Comparison of ENCODE assay signal across 3 cellular contexts in the genomic region with DNA sequence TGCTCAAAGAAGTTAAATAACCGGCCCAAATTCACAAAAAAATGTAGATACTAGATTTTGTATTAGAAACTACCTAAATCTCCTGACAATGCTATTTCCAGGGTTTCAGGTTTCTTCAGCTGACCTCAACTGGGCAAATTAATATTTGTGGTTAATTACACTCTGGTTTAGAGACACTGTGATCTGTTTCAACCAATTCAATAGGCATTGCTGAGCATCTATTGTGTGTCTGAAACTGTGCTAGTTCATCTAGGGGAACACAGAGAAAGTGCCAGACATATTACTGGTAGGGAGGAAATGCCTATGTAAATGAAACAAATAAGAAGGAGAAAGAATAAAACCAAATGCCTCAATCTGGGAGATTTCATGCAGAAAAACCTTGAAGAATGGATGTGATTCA.
TF ChIP-seq lines count a peak whose summit lies in the region.

No MANE protein-coding gene starts in this region.

TF ChIP-seq in SK-N-SH treated with all-trans-retinoic acid at 6 μM for 48 hours, 23 proteins besides CTCF, POLR2A, EP300 and RAD21:
- no peak for TF ChIP-seq PPARA (CRISPR knock-in tag; IDR thresholded peaks at IDR 0.05; ENCODE audit: borderline replicate concordance)
- TF ChIP-seq, protein P1, sequence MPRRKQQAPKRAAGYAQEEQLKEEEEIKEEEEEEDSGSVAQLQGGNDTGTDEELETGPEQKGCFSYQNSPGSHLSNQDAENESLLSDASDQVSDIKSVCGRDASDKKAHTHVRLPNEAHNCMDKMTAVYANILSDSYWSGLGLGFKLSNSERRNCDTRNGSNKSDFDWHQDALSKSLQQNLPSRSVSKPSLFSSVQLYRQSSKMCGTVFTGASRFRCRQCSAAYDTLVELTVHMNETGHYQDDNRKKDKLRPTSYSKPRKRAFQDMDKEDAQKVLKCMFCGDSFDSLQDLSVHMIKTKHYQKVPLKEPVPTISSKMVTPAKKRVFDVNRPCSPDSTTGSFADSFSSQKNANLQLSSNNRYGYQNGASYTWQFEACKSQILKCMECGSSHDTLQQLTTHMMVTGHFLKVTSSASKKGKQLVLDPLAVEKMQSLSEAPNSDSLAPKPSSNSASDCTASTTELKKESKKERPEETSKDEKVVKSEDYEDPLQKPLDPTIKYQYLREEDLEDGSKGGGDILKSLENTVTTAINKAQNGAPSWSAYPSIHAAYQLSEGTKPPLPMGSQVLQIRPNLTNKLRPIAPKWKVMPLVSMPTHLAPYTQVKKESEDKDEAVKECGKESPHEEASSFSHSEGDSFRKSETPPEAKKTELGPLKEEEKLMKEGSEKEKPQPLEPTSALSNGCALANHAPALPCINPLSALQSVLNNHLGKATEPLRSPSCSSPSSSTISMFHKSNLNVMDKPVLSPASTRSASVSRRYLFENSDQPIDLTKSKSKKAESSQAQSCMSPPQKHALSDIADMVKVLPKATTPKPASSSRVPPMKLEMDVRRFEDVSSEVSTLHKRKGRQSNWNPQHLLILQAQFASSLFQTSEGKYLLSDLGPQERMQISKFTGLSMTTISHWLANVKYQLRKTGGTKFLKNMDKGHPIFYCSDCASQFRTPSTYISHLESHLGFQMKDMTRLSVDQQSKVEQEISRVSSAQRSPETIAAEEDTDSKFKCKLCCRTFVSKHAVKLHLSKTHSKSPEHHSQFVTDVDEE (CRISPR knock-in tag; IDR thresholded peaks at IDR 0.05): no peak
- peak; percentile 71 for TF ChIP-seq ZC3H10 (CRISPR knock-in tag; IDR thresholded peaks at IDR 0.05)
- TF ChIP-seq ZNF8 (CRISPR knock-in tag; IDR thresholded peaks at IDR 0.05): no peak
- TF ChIP-seq ZNF70 (CRISPR knock-in tag; IDR thresholded peaks at IDR 0.05): no peak
- TF ChIP-seq BACH2 (CRISPR knock-in tag; IDR thresholded peaks at IDR 0.05; ENCODE audit: borderline replicate concordance): no peak
- TF ChIP-seq TCF4 (CRISPR knock-in tag; IDR thresholded peaks at IDR 0.05; ENCODE audit: borderline replicate concordance): no peak
- TF ChIP-seq OSR1 (CRISPR knock-in tag; IDR thresholded peaks at IDR 0.05): no peak

TF ChIP-seq in SK-N-SH, 30 proteins besides CTCF, POLR2A, EP300 and RAD21:
- TF ChIP-seq RXRA (IDR thresholded peaks at IDR 0.05; ENCODE audit: borderline replicate concordance, low read depth): no peak
- TF ChIP-seq RCOR1 (IDR thresholded peaks at IDR 0.05; ENCODE audit: low read length): no peak
- TF ChIP-seq SMC3 (IDR thresholded peaks at IDR 0.05; ENCODE audit: low read depth, low read length): no peak
- TF ChIP-seq FOXJ3 (CRISPR knock-in tag; IDR thresholded peaks at IDR 0.05): no peak
- TF ChIP-seq EZH2phosphoT487 (IDR thresholded peaks at IDR 0.05; ENCODE audit: borderline replicate concordance, low read depth): no peak
- TF ChIP-seq GABPA (IDR thresholded peaks at IDR 0.05; ENCODE audit: low read depth): no peak
- no peak for TF ChIP-seq TCF12 (IDR thresholded peaks at IDR 0.05)
- TF ChIP-seq FOSL2 (IDR thresholded peaks at IDR 0.05; ENCODE audit: borderline replicate concordance, low read depth): no peak
- TF ChIP-seq, protein P2, sequence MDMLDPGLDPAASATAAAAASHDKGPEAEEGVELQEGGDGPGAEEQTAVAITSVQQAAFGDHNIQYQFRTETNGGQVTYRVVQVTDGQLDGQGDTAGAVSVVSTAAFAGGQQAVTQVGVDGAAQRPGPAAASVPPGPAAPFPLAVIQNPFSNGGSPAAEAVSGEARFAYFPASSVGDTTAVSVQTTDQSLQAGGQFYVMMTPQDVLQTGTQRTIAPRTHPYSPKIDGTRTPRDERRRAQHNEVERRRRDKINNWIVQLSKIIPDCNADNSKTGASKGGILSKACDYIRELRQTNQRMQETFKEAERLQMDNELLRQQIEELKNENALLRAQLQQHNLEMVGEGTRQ (IDR thresholded peaks at IDR 0.05; ENCODE audit: borderline replicate concordance, low read depth, low read length): no peak
- TF ChIP-seq JUND (IDR thresholded peaks at IDR 0.05): no peak
- TF ChIP-seq FOXM1 (IDR thresholded peaks at IDR 0.05; ENCODE audit: low read depth): no peak
- TF ChIP-seq ELF1 (IDR thresholded peaks at IDR 0.05): no peak
- no peak for TF ChIP-seq CHD2 (IDR thresholded peaks at IDR 0.05; ENCODE audit: low read length, partially characterized antibody)
- TF ChIP-seq NFIC (IDR thresholded peaks at IDR 0.05; ENCODE audit: borderline replicate concordance): no peak
- no peak for TF ChIP-seq MEF2A (IDR thresholded peaks at IDR 0.05; ENCODE audit: borderline replicate concordance, low read depth)
- no peak for TF ChIP-seq POLR2AphosphoS5 (IDR thresholded peaks at IDR 0.05; ENCODE audit: low read depth, low read length)
- no peak for TF ChIP-seq TEAD4 (IDR thresholded peaks at IDR 0.05; ENCODE audit: borderline replicate concordance, insufficient read depth)
- TF ChIP-seq, protein P3, sequence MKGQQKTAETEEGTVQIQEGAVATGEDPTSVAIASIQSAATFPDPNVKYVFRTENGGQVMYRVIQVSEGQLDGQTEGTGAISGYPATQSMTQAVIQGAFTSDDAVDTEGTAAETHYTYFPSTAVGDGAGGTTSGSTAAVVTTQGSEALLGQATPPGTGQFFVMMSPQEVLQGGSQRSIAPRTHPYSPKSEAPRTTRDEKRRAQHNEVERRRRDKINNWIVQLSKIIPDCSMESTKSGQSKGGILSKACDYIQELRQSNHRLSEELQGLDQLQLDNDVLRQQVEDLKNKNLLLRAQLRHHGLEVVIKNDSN (IDR thresholded peaks at IDR 0.05; ENCODE audit: borderline replicate concordance, low read depth): no peak
- TF ChIP-seq GATA2 (CRISPR knock-in tag; IDR thresholded peaks at IDR 0.05): no peak
TF ChIP-seq in SK-N-SH: peak in this region for 0.

TF ChIP-seq in GM12878, 131 proteins besides CTCF, POLR2A, EP300 and RAD21:
- TF ChIP-seq LARP7 (IDR thresholded peaks at IDR 0.05) (no peak), BCL11A (IDR thresholded peaks at IDR 0.05; ENCODE audit: low read depth, low read length) (0 out of 2 replicates have a peak, but pooled peaks have one; percentile 12), SRF (IDR thresholded peaks at IDR 0.05; ENCODE audit: low read depth in 2 of 2, low read length in 2 of 2) (no peak), TARDBP (IDR thresholded peaks at IDR 0.05; ENCODE audit: borderline replicate concordance) (no peak), RUNX3 (IDR thresholded peaks at IDR 0.05; ENCODE audit: low read length) (0 out of 2 replicates have a peak, but pooled peaks have one; percentile 13), TBL1XR1 (IDR thresholded peaks at IDR 0.05; ENCODE audit: low read depth, low read length) (no peak), MTA2 (IDR thresholded peaks at IDR 0.05; ENCODE audit: low read depth) (peak; percentile 60; the same call in 1 of the 2 replicates)
- TF ChIP-seq, protein P4, sequence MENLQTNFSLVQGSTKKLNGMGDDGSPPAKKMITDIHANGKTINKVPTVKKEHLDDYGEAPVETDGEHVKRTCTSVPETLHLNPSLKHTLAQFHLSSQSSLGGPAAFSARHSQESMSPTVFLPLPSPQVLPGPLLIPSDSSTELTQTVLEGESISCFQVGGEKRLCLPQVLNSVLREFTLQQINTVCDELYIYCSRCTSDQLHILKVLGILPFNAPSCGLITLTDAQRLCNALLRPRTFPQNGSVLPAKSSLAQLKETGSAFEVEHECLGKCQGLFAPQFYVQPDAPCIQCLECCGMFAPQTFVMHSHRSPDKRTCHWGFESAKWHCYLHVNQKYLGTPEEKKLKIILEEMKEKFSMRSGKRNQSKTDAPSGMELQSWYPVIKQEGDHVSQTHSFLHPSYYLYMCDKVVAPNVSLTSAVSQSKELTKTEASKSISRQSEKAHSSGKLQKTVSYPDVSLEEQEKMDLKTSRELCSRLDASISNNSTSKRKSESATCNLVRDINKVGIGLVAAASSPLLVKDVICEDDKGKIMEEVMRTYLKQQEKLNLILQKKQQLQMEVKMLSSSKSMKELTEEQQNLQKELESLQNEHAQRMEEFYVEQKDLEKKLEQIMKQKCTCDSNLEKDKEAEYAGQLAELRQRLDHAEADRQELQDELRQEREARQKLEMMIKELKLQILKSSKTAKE (IDR thresholded peaks at IDR 0.05; ENCODE audit: low read depth, poor library complexity, severe bottlenecking): no peak
TF ChIP-seq in GM12878: peak in this region for 3.
